In the genomic region with DNA sequence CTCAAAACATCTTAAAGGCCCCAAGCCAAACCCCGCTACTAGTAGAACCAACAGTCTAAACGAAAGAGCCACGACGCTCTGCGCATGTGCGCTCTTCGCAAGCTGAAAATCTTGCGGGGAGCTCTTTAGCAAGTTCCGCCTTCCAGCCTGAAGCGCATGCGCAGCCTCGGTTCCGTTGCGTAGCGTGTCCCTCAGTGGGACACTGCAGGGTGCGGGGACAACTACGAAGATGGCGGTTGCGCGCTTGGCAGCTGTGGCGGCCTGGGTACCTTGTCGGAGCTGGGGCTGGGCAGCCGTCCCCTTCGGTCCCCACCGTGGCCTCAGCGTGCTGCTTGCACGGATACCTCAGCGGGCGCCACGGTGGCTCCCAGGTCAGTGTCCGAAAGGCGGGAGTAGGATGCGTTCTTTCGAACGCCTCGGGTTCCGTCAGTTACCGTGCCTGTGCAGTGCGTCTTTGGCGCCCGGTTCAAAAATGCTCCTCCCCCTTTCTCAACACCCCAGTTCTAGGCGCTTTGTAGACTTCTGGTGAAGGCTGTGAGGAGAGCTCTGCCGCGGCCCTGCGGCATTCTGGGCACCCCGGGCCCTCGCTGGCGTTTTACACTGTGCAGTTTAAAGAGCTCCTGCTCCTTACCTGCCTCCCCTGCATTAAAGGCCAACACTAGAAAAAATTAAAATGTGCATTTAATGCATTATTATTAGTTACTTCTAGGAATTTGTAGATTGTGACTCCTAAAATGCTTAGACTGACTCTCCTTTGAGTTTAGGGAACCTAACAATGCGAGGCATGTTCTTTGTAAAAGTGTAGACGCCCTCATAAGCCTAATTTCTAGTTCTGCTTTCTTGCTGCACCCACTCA, we compare ENCODE assay signal across 8 cellular contexts. TPM values are rescaled to one million over a fixed set of nuclear protein-coding genes. Genes with fewer than 3 reads are reported as not detected.
DNase-seq lines count a peak whose midpoint lies in the region; ATAC-seq and TF ChIP-seq lines count a peak whose summit lies in the region.

A gene (plus strand): TSS at position 194 of the 856 bp plus-strand sequence. CDS start 36 bp downstream, at position 230.

- no peaks in the 10 kb centered on the region for H3K4me1 Mint-ChIP-seq in Calu3 (ENCODE audit: low read depth, unreplicated experiment)

- H3K4me3 Mint-ChIP-seq in Calu3 (ENCODE audit: low read depth, unreplicated experiment), result peak within 1 kb of the TSS; percentile 84

- H3K36me3 Mint-ChIP-seq in Calu3 (ENCODE audit: insufficient read depth, unreplicated experiment), result peaks cover 15% of the 10 kb centered on the region

- ATAC-seq in GM21423 (IDR thresholded peaks at IDR 0.05; ENCODE audit: unreplicated experiment), result peak; percentile 94

- CTCF ChIA-PET in Calu3 (lab: Charles Lee), result interaction anchor here (1.0 to 1.9 kb wide), 10 partner anchors 10 to 310 kb away, joined by 3 to 12 read pairs (median 5); no protein-coding TSS in a partner anchor

- BruUV-seq in Calu3 (replicated peaks; lab: Mats Ljungman, UMichigan), result no TSS peak

- H3K9ac ChIP-seq in HUES6 (ENCODE audit: low read length) (peak within 1 kb of the TSS; percentile 87), OCI-LY3 (ENCODE audit: low read length) (peak within 1 kb of the TSS; percentile 89)

- DNase-seq in Calu3, result peak; percentile 89
- peak; percentile 97 for DNase-seq in activated T-cell treated with anti-CD3 and anti-CD28 coated beads for 1 hour (ENCODE audit: low read depth)
- DNase-seq in epithelial cell of esophagus (ENCODE audit: low read depth), result peak; percentile 98
- DNase-seq in stimulated activated CD8-positive, alpha-beta memory T cell treated with anti-CD3 and anti-CD28 coated beads, Interleukin-4, amount 100 ng/mL, for 1 hour (ENCODE audit: low read depth in 2 of 2, low spot score in 1 of 2), result peak; percentile 93 to 96

- H3K9me3 ChIP-seq in HUES6 (ENCODE audit: control insufficient read depth, insufficient read depth, low read depth, low read length) (no peaks in the 10 kb centered on the region), OCI-LY3 (ENCODE audit: insufficient read depth, low read length) (no peaks in the 10 kb centered on the region), mononuclear cell (ENCODE audit: low read depth, low read length) (no peaks in the 10 kb centered on the region)

- H3K27me3 Mint-ChIP-seq in Calu3 (ENCODE audit: unreplicated experiment), result no peaks in the 10 kb centered on the region

- H3K4me3 ChIP-seq in HUES6 (ENCODE audit: low read depth, low read length) (peak within 1 kb of the TSS; percentile 91), OCI-LY3 (ENCODE audit: low read length) (peak within 1 kb of the TSS; percentile 89), epithelial cell of esophagus (ENCODE audit: low read length) (peak within 1 kb of the TSS; percentile 86), mononuclear cell (ENCODE audit: low read length) (peak within 1 kb of the TSS; percentile 73)

- H3K79me2 ChIP-seq in OCI-LY3 (ENCODE audit: low read length), result peaks cover 43% of the 10 kb centered on the region

- H3K9me3 Mint-ChIP-seq in Calu3 (ENCODE audit: low read depth, unreplicated experiment), result no peaks in the 10 kb centered on the region

- no peaks in the 10 kb centered on the region; the same call in 1 of the 2 replicates for H4K20me1 ChIP-seq in OCI-LY3 (ENCODE audit: insufficient read depth, low read length)

- H3K36me3 ChIP-seq in HUES6 (ENCODE audit: control insufficient read depth, insufficient read depth, low read length) (no peaks in the 10 kb centered on the region), OCI-LY3 (replicated peaks; ENCODE audit: low read depth, low read length) (peaks cover 11% of the 10 kb centered on the region)

- peak within 1 kb of the TSS; percentile 80 for H3K4me2 ChIP-seq in OCI-LY3 (ENCODE audit: low read length)

- H3K27me3 ChIP-seq in HUES6 (ENCODE audit: control insufficient read depth, insufficient read depth, low read length) (no peaks in the 10 kb centered on the region), OCI-LY3 (ENCODE audit: low read depth, low read length) (no peaks in the 10 kb centered on the region), mononuclear cell (ENCODE audit: insufficient read depth, low read length) (no peaks in the 10 kb centered on the region)

- H2AFZ ChIP-seq in OCI-LY3 (ENCODE audit: low read depth, low read length), result peak within 1 kb of the TSS; percentile 95

- TF ChIP-seq CTCF in Calu3 (IDR thresholded peaks at IDR 0.05; ENCODE audit: unreplicated experiment), result no peak
- no peak for TF ChIP-seq CTCF in OCI-LY3 (IDR thresholded peaks at IDR 0.05; ENCODE audit: low read depth, low read length)
- no peak for TF ChIP-seq CTCF in epithelial cell of esophagus (IDR thresholded peaks at IDR 0.05; ENCODE audit: insufficient read depth, low read depth, low read length, missing control alignments)

- peak within 1 kb of the TSS; percentile 75 for H3K27ac ChIP-seq in HUES6 (ENCODE audit: low read depth, low read length)
- peak within 1 kb of the TSS; percentile 56 for H3K27ac ChIP-seq in OCI-LY3 (ENCODE audit: low read length)

- H3K4me1 ChIP-seq in HUES6 (ENCODE audit: control insufficient read depth, insufficient read depth, low read length) (0 out of 2 replicates have a peak, but pooled peaks cover 6% of the 10 kb centered on the region), OCI-LY3 (ENCODE audit: low read length) (peaks cover 14% of the 10 kb centered on the region), mononuclear cell (ENCODE audit: insufficient read depth, low read length) (peaks cover 13% of the 10 kb centered on the region)

- peak within 1 kb of the TSS; percentile 70 for H3K27ac Mint-ChIP-seq in Calu3 (ENCODE audit: unreplicated experiment)

- intact Hi-C loops in Calu3 (cut with micrococcal nuclease; ENCODE audit: unreplicated experiment), result no loop called here

RNA-seq across cellular contexts. Expression of the gene that starts here (rescaled TPM):
- 23.7 and 26.4 TPM in 2 replicates for total RNA-seq in Calu3 (2022)
- 27.3 TPM for total RNA-seq in mononuclear cell

Comparison
In these comparisons a context has a peak if more than half of its experiments do, and no peak if none do; other contexts are left out.
1. Peak in every context shown above with its lines: DNase-seq, ATAC-seq, H3K4me3 ChIP-seq and H3K27ac ChIP-seq.